ENCODE assay signal across 1 cellular context in genomic region chr22:39230261-39231196, GRCh38.
TF ChIP-seq lines count a peak whose summit lies in the region.

No MANE protein-coding gene starts in this region.

TF ChIP-seq in HepG2, 621 proteins besides CTCF, POLR2A, EP300 and RAD21 (continued from another document and continues in another):
- TF ChIP-seq ZNF280D (CRISPR knock-in tag; IDR thresholded peaks at IDR 0.05) (peak; percentile 63; the same call in 1 of the 2 replicates), DPF2 (CRISPR knock-in tag; IDR thresholded peaks at IDR 0.05; ENCODE audit: borderline replicate concordance, low read depth) (peak; percentile 81), ESRRA (CRISPR knock-in tag; IDR thresholded peaks at IDR 0.05; ENCODE audit: low read depth) (peak; percentile 89; the same call in 1 of the 2 replicates), ZBTB40 (IDR thresholded peaks at IDR 0.05) (no peak), ZBTB40 (CRISPR knock-in tag; IDR thresholded peaks at IDR 0.05) (peak; percentile 76; the same call in 1 of the 2 replicates), TBX2 (CRISPR knock-in tag; IDR thresholded peaks at IDR 0.05; ENCODE audit: borderline replicate concordance) (peak; percentile 91; the same call in 1 of the 2 replicates), ZNF574 (CRISPR knock-in tag; IDR thresholded peaks at IDR 0.05) (peak; percentile 64; the same call in 1 of the 2 replicates), NR2C2 (CRISPR knock-in tag; IDR thresholded peaks at IDR 0.05; ENCODE audit: borderline replicate concordance) (peak; percentile 93), ZNF282 (IDR thresholded peaks at IDR 0.05; ENCODE audit: partially characterized antibody) (no peak), ZNF274 (CRISPR knock-in tag; IDR thresholded peaks at IDR 0.05) (no peak), FOSL2 (CRISPR knock-in tag; IDR thresholded peaks at IDR 0.05) (peak; percentile 71), TFDP1 (CRISPR knock-in tag; IDR thresholded peaks at IDR 0.05; ENCODE audit: borderline replicate concordance) (peak; percentile 42; the same call in 1 of the 2 replicates), ZNF280B (CRISPR knock-in tag; IDR thresholded peaks at IDR 0.05; ENCODE audit: borderline replicate concordance) (peak; percentile 58; the same call in 1 of the 2 replicates), NFE2 (CRISPR knock-in tag; IDR thresholded peaks at IDR 0.05) (no peak), ZKSCAN8 (CRISPR knock-in tag; IDR thresholded peaks at IDR 0.05; ENCODE audit: borderline replicate concordance) (peak; percentile 82; the same call in 1 of the 2 replicates), ATF2 (CRISPR knock-in tag; IDR thresholded peaks at IDR 0.05) (no peak), ZZZ3 (CRISPR knock-in tag; IDR thresholded peaks at IDR 0.05; ENCODE audit: borderline replicate concordance) (0 out of 2 replicates have a peak, but pooled peaks have one; percentile 46), FOSL1 (CRISPR knock-in tag; IDR thresholded peaks at IDR 0.05; ENCODE audit: borderline replicate concordance) (no peak), SP4 (CRISPR knock-in tag; IDR thresholded peaks at IDR 0.05) (0 out of 2 replicates have a peak, but pooled peaks have one; percentile 53), ZNF567 (CRISPR knock-in tag; IDR thresholded peaks at IDR 0.05; ENCODE audit: borderline replicate concordance) (0 out of 2 replicates have a peak, but pooled peaks have one; percentile 29), RARA (CRISPR knock-in tag; IDR thresholded peaks at IDR 0.05) (peak; percentile 100), PITX1 (CRISPR knock-in tag; IDR thresholded peaks at IDR 0.05) (peak; percentile 85), ZNF629 (CRISPR knock-in tag; conservative IDR thresholded peaks at IDR 0.05) (no peak), MAX (IDR thresholded peaks at IDR 0.05) (peak; percentile 62; the same call in 1 of the 2 replicates), ZNF142 (CRISPR knock-in tag; IDR thresholded peaks at IDR 0.05) (peak; percentile 93; the same call in 1 of the 2 replicates)
